ENCODE assay signal across 8 cellular contexts in genomic region chr19:12669272-12670158, GRCh38. TPM values are rescaled to one million over a fixed set of nuclear protein-coding genes. Genes with fewer than 3 reads are reported as not detected.
DNase-seq lines count a peak whose midpoint lies in the region; ATAC-seq and TF ChIP-seq lines count a peak whose summit lies in the region.

No MANE protein-coding gene starts in this region.

- POLR2A ChIA-PET in AG04450 (lab: Yijun Ruan, JAX): interaction anchor here (0.6 to 1.5 kb wide), 4 partner anchors 9 to 58 kb away, joined by 3 to 8 read pairs (median 4); partner anchors contain the start of genes DHPS, ZNF490 and ZNF791

- TF ChIP-seq POLR2A in GM19099 (IDR thresholded peaks at IDR 0.05; ENCODE audit: extremely low read depth, insufficient read length, low read depth): peak; percentile 70

- TF ChIP-seq CTCF in AG04450 (IDR thresholded peaks at IDR 0.05; ENCODE audit: low read depth, low read length): no peak
- TF ChIP-seq CTCF in astrocyte of the spinal cord (IDR thresholded peaks at IDR 0.05; ENCODE audit: low read depth, low read length): no peak

- in situ Hi-C loops in astrocyte of the spinal cord (cut with HindIII; ENCODE audit: low sequenced_read_pairs): no loop called here

- ATAC-seq in GM21447 (IDR thresholded peaks at IDR 0.05; ENCODE audit: unreplicated experiment): no peak

- H3K27me3 ChIP-seq in AG04450 (ENCODE audit: control insufficient read depth, insufficient read depth, low read length): no peaks in the 10 kb centered on the region

- H3K9me3 ChIP-seq in AG04450 (ENCODE audit: control insufficient read depth, insufficient read depth, low read length): no peaks in the 10 kb centered on the region; the same call in 1 of the 2 replicates

- peak overlapping the region; percentile 98 for H3K27ac ChIP-seq in AG04450 (ENCODE audit: low read depth, low read length)

- DNase-seq in AG04450 (ENCODE audit: low read depth, low spot score) (peak; percentile 69), NCI-H1694 treated with DMSO at 0.1 percent for 48 hours (lab: John Stamatoyannopoulos, UW) (peak; percentile 62), T1000 (lab: John Stamatoyannopoulos, UW) (peak; percentile 72), astrocyte of the spinal cord (ENCODE audit: low read depth, low spot score) (peak; percentile 92), hippocampal formation (lab: John Stamatoyannopoulos, UW) (peak; percentile 72 to 95), retina (peak; percentile 97)

- CTCF ChIA-PET in AG04450 (lab: Charles Lee): interaction anchor here (0.6 to 1.0 kb wide), 2 partner anchors 30 to 581 kb away, joined by 3 read pairs; no protein-coding TSS in a partner anchor

- H3K4me3 ChIP-seq in AG04450 (ENCODE audit: low read depth, low read length) (peak overlapping the region; percentile 94), astrocyte of the spinal cord (ENCODE audit: low read depth, low read length) (peak overlapping the region; percentile 88)

RNA-seq across cellular contexts. Expression of gene WDR83, which starts 2.9 kb away (rescaled TPM):
- polyA plus RNA-seq in AG04450 (2011; rRNA removed): 5.3 and 6.5 TPM in 2 replicates
- polyA minus RNA-seq in AG04450 (2011; rRNA and poly(A)+ RNA removed): 5.8 and 7.0 TPM in 2 replicates

RNA-seq across cellular contexts. Expression of gene MAN2B1, which starts 3.0 kb away (rescaled TPM):
- 30.9 and 39.5 TPM in 2 replicates for polyA plus RNA-seq in AG04450 (2011; rRNA removed)
- 13.7 and 19.8 TPM in 2 replicates for polyA minus RNA-seq in AG04450 (2011; rRNA and poly(A)+ RNA removed)

RNA-seq across cellular contexts. Expression of gene DHPS, which starts 12.2 kb away (rescaled TPM):
- polyA plus RNA-seq in AG04450 (2011; rRNA removed): 53.4 and 59.1 TPM in 2 replicates
- polyA minus RNA-seq in AG04450 (2011; rRNA and poly(A)+ RNA removed): 49.0 and 49.4 TPM in 2 replicates

RNA-seq across cellular contexts. Expression of gene GNG14, which starts 18.3 kb away (rescaled TPM):
- not detected in 2 replicates for polyA plus RNA-seq in AG04450 (2011; rRNA removed)
- polyA minus RNA-seq in AG04450 (2011; rRNA and poly(A)+ RNA removed): not detected in 2 replicates

RNA-seq across cellular contexts. Expression of gene FBXW9, which starts 26.9 kb away (rescaled TPM):
- 4.8 and 7.2 TPM in 2 replicates for polyA plus RNA-seq in AG04450 (2011; rRNA removed)
- 3.0 and 5.3 TPM in 2 replicates for polyA minus RNA-seq in AG04450 (2011; rRNA and poly(A)+ RNA removed)
